In the genomic region with DNA sequence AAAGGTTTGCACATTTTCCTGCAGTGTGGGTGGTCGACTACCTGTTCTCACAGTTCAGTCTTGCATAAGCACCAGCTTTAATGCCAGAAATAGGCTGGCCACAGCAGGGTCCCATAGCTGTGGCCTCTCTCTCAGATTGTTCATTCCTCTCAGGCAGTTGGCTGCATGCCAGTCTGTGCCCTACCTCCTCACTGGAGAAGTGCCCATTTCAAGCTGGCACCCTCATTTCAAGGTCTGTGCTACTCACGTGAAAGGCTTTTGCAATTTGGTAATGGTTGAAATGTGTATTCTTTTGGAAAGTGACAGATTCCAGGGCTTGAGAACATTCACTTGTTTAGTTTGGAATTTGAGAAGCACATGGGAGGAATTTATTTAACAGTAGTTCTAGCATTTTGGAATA, we compare ENCODE assay signal across 13 cellular contexts. TPM values are rescaled to one million over a fixed set of nuclear protein-coding genes. Genes with fewer than 3 reads are reported as not detected.
DNase-seq lines count a peak whose midpoint lies in the region; ATAC-seq and TF ChIP-seq lines count a peak whose summit lies in the region.
"Had no signal": no experiment of that assay in that cellular context is flagged by ENCODE, and none has a peak within 500 bp of the region (broad histone marks: within the 10 kb centered on the region; RNA-seq: fewer than 3 reads in every experiment).

No MANE protein-coding gene starts in this region.

- no peak for TF ChIP-seq EP300 in gastroesophageal sphincter (IDR thresholded peaks at IDR 0.05)
- no peak for TF ChIP-seq EP300 in tibial nerve (IDR thresholded peaks at IDR 0.05)

- no peaks in the 10 kb centered on the region for H3K9me3 ChIP-seq in gastroesophageal sphincter
- H3K9me3 ChIP-seq in testis, result no peaks in the 10 kb centered on the region
- no peaks in the 10 kb centered on the region for H3K9me3 ChIP-seq in tibial nerve

- H3K4me3 ChIP-seq in gastroesophageal sphincter (no peak overlapping the region), testis (no peak overlapping the region), tibial nerve (no peak overlapping the region)

- 33 to 50% methylated on average over 2 of the region's 2 CpGs for WGBS in gastroesophageal sphincter (ENCODE audit: low coverage in 1 of 2), 2 donors
- 32 to 35% methylated on average over 2 of the region's 2 CpGs for WGBS in testis, 2 donors
- WGBS in tibial nerve, 2 donors, result 34 to 43% methylated on average over 2 of the region's 2 CpGs

- TF ChIP-seq POLR2A in gastroesophageal sphincter (IDR thresholded peaks at IDR 0.05) (no peak), testis (IDR thresholded peaks at IDR 0.05) (no peak), tibial nerve (IDR thresholded peaks at IDR 0.05) (no peak)

- H3K27me3 ChIP-seq in gastroesophageal sphincter, result no peaks in the 10 kb centered on the region
- H3K27me3 ChIP-seq in testis, result no peaks in the 10 kb centered on the region
- no peaks in the 10 kb centered on the region for H3K27me3 ChIP-seq in tibial nerve

- peak; percentile 58 for ATAC-seq in gastroesophageal sphincter
- ATAC-seq in HG02852 (IDR thresholded peaks at IDR 0.05; ENCODE audit: unreplicated experiment), result no peak

- H3K36me3 ChIP-seq in gastroesophageal sphincter, result peaks cover 0 to 30% of the 10 kb centered on the region in 2 donors
- H3K36me3 ChIP-seq in testis (ENCODE audit: low read depth, missing control alignments), result no peaks in the 10 kb centered on the region
- H3K36me3 ChIP-seq in tibial nerve, result peaks cover 0 to 43% (median 0%) of the 10 kb centered on the region in 3 donors

- TF ChIP-seq CTCF in gastroesophageal sphincter (IDR thresholded peaks at IDR 0.05) (no peak), testis (IDR thresholded peaks at IDR 0.05) (no peak), tibial nerve (IDR thresholded peaks at IDR 0.05) (no peak)

- intact Hi-C loops in testis (cut with DNase I; ENCODE audit: low total_unique reads), result no loop called here

- peak overlapping the region in 1 of 4 donors; percentile 6 for H3K27ac ChIP-seq in gastroesophageal sphincter
- H3K27ac ChIP-seq in testis, result no peak overlapping the region
- no peak overlapping the region for H3K27ac ChIP-seq in tibial nerve

- peaks cover 0 to 5% (median 0%) of the 10 kb centered on the region in 3 donors for H3K4me1 ChIP-seq in gastroesophageal sphincter
- H3K4me1 ChIP-seq in testis, result peaks cover 4% of the 10 kb centered on the region
- H3K4me1 ChIP-seq in tibial nerve, result no peaks in the 10 kb centered on the region

- DNase-seq in NCI-H524 (lab: John Stamatoyannopoulos, UW) (peak; percentile 67 to 74), NCI-H524 treated with DMSO at 0.1 percent for 48 hours (lab: John Stamatoyannopoulos, UW) (no peak), NCI-H2171 treated with DMSO at 0.1 percent for 48 hours (lab: John Stamatoyannopoulos, UW) (peak; percentile 45), testis (peak; percentile 67), tibial nerve (ENCODE audit: low spot score in 2 of 2) (no peak), HCEC 1CT (no peak)
- DNase-seq: activated T-cell treated with anti-CD3 and anti-CD28 coated beads for 4 hours, aorta, DND-41, IMR-90, small intestine had no signal

RNA-seq across cellular contexts. Expression of a gene that starts 28.9 kb away (rescaled TPM):
- total RNA-seq in gastroesophageal sphincter (10 to 100 TPM; 17.3 to 26.1 (median 21.5) TPM), testis (10 to 100 TPM; 50.3 to 57.2 TPM), tibial nerve (10 to 100 TPM in 3 of 4 donors, 1 to 10 TPM in 1; 8.3 to 11.5 (median 11.0) TPM)
- 26.1 TPM for polyA plus RNA-seq in testis (ENCODE audit: insufficient read depth, low read depth, low replicate concordance)

Comparison
In these comparisons a context has a peak if more than half of its experiments do, and no peak if none do; other contexts are left out.
1. DNase-seq: peak in NCI-H524 (2 of 2), NCI-H2171 treated with DMSO at 0.1 percent for 48 hours (single experiment) and testis (single experiment); none in NCI-H524 treated with DMSO at 0.1 percent for 48 hours (single experiment), tibial nerve (0 of 2) and HCEC 1CT (single experiment).